ENCODE assay signal across 8 cellular contexts in genomic region chr18:80034852-80035406, GRCh38. TPM values are rescaled to one million over a fixed set of nuclear protein-coding genes. Genes with fewer than 3 reads are reported as not detected.
DNase-seq lines count a peak whose midpoint lies in the region; ATAC-seq and TF ChIP-seq lines count a peak whose summit lies in the region.

No MANE protein-coding gene starts in this region.

- no peaks in the 10 kb centered on the region for H3K27me3 Mint-ChIP-seq in activated T-cell treated with anti-CD3 and anti-CD28 coated beads, Interleukin-2, amount 50 U/mL, for 72 hours (ENCODE audit: low read depth)

- peak overlapping the region; percentile 91 for H3K9ac ChIP-seq in adipocyte (ENCODE audit: low read length)

- 8 to 10% methylated on average over 8 of the region's 8 CpGs for WGBS in thyroid gland, 2 donors

- H3K4me1 ChIP-seq in adipocyte (ENCODE audit: control insufficient read depth, insufficient read depth, low read length): peaks cover 14% of the 10 kb centered on the region
- peaks cover 0 to 20% of the 10 kb centered on the region in 2 donors for H3K4me1 ChIP-seq in left lung
- H3K4me1 ChIP-seq in thyroid gland: peaks cover 9 to 14% of the 10 kb centered on the region in 2 donors

- peaks cover 6 to 9% of the 10 kb centered on the region in 2 donors for H3K36me3 Mint-ChIP-seq in activated T-cell treated with anti-CD3 and anti-CD28 coated beads, Interleukin-2, amount 50 U/mL, for 72 hours (ENCODE audit: insufficient read depth in 2 of 2)

- DNase-seq in activated T-cell treated with anti-CD3 and anti-CD28 coated beads, Interleukin-2, amount 50 U/mL, for 72 hours: no peak
- DNase-seq in activated T-cell treated with anti-CD3 and anti-CD28 coated beads for 4 hours: no peak
- DNase-seq in adipocyte (ENCODE audit: low read depth): peak; percentile 40
- DNase-seq in left lung: no peak
- DNase-seq in thyroid gland: peak in 1 of 2 donors; percentile 3
- no peak for DNase-seq in stimulated activated CD4-positive, alpha-beta T cell treated with anti-CD3 and anti-CD28 coated beads, Interleukin-2, amount 100 ng/mL, for 24 hours
- DNase-seq in NCI-H1048 (lab: John Stamatoyannopoulos, UW): no peak
- DNase-seq in OCI-M2 (lab: John Stamatoyannopoulos, UW; ENCODE audit: unreplicated experiment): no peak

- peaks cover 7% of the 10 kb centered on the region for H3K36me3 ChIP-seq in adipocyte (ENCODE audit: control insufficient read depth, insufficient read depth, low read length, severe bottlenecking)
- peaks cover 0 to 19% of the 10 kb centered on the region in 2 donors for H3K36me3 ChIP-seq in left lung
- peaks cover 0 to 7% of the 10 kb centered on the region in 2 donors for H3K36me3 ChIP-seq in thyroid gland

- peak overlapping the region; percentile 87 to 88 for H3K4me3 Mint-ChIP-seq in activated T-cell treated with anti-CD3 and anti-CD28 coated beads, Interleukin-2, amount 50 U/mL, for 72 hours

- ATAC-seq in activated T-cell treated with anti-CD3 and anti-CD28 coated beads, Interleukin-2, amount 50 U/mL, for 72 hours (replicated peaks in 1 of 2): no peak
- ATAC-seq in left lung: no peak

- H3K27ac ChIP-seq in left lung (peak overlapping the region; percentile 56 to 91), thyroid gland (peak overlapping the region in 2 of 3 donors; percentile 68 to 73)

- TF ChIP-seq POLR2A in thyroid gland (IDR thresholded peaks at IDR 0.05): no peak

- intact Hi-C loops in left lung (cut with DNase I) (no loop called here), thyroid gland (cut with DNase I) (no loop called here)

- H3K27ac Mint-ChIP-seq in activated T-cell treated with anti-CD3 and anti-CD28 coated beads, Interleukin-2, amount 50 U/mL, for 72 hours: peak overlapping the region; percentile 79

- H3K27me3 ChIP-seq in adipocyte (replicated peaks; ENCODE audit: control insufficient read depth, insufficient read depth, low read length) (no peaks in the 10 kb centered on the region), left lung (no peaks in the 10 kb centered on the region), thyroid gland (no peaks in the 10 kb centered on the region)

- TF ChIP-seq CTCF in left lung (IDR thresholded peaks at IDR 0.05) (no peak), thyroid gland (IDR thresholded peaks at IDR 0.05) (no peak)

- H3K9me3 ChIP-seq in adipocyte (ENCODE audit: control insufficient read depth, low read length) (no peaks in the 10 kb centered on the region), left lung (peaks cover 0 to 6% of the 10 kb centered on the region in 2 donors), thyroid gland (no peaks in the 10 kb centered on the region)

- no peaks in the 10 kb centered on the region for H3K9me3 Mint-ChIP-seq in activated T-cell treated with anti-CD3 and anti-CD28 coated beads, Interleukin-2, amount 50 U/mL, for 72 hours

- H3K4me1 Mint-ChIP-seq in activated T-cell treated with anti-CD3 and anti-CD28 coated beads, Interleukin-2, amount 50 U/mL, for 72 hours (ENCODE audit: low read depth): peaks cover 30% of the 10 kb centered on the region

- H3K4me3 ChIP-seq in adipocyte (ENCODE audit: low read length) (peak overlapping the region; percentile 91), left lung (peak overlapping the region; percentile 73 to 77), thyroid gland (replicated peaks in 1 of 3) (peak overlapping the region; percentile 52 to 93 (median 73))

RNA-seq across cellular contexts. Expression of gene RBFA, which starts 0.7 kb away (rescaled TPM):
- total RNA-seq in activated T-cell treated with anti-CD3 and anti-CD28 coated beads, Interleukin-2, amount 50 U/mL, for 72 hours: 10 to 100 TPM; 13.9 to 17.7 TPM
- 10 to 100 TPM; 18.7 to 25.1 TPM for total RNA-seq in left lung
- 10 to 100 TPM; 23.5 to 36.5 (median 35.2) TPM for total RNA-seq in thyroid gland

RNA-seq across cellular contexts. Expression of gene TXNL4A, which starts 46.6 kb away (rescaled TPM):
- 100 to 1,000 TPM in 1 of 2 donors, 10 to 100 TPM in 1; 92.9 to 105 TPM for total RNA-seq in activated T-cell treated with anti-CD3 and anti-CD28 coated beads, Interleukin-2, amount 50 U/mL, for 72 hours
- total RNA-seq in left lung (100 to 1,000 TPM in 1 of 2 donors, 10 to 100 TPM in 1; 82.7 to 106 TPM), thyroid gland (10 to 100 TPM; 22.9 to 37.4 (median 30.2) TPM)
